ENCODE assay signal across 9 cellular contexts in the genomic region with DNA sequence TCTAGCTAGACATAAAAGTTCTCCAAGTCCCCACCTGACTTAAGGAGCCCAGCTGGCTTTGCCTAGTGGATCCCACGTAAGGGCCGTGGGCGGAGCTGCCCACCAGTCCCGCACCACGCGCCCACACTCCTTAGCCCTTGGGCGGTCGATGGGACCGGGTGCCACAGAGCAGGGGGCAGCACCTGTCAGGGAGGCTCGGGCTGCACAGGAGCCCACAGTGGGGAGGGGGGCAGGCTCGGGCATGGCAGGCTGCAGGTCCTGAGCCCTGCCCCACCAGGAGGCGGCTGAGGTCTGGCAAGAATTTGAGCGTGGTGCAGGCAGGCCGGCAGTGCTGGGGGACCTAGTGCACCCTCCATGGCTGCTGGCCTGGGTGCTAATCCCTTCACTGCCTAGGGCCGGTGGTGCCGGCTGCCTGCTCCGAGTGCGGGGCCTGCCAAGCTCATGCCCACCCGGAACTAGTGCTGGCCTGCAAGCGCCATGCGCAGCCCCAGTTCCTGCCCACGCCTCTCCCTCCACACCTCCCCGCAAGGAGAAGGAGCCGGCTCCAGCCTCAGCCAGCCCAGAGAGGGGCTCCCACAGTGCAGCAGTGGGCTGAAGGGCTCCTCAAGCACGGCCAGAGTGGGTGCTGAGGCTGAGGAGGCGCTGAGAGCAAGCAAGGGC.
"Had no signal": no experiment of that assay in that cellular context is flagged by ENCODE, and none has a peak within 500 bp of the region (broad histone marks: within the 10 kb centered on the region; RNA-seq: fewer than 3 reads in every experiment).

No MANE protein-coding gene starts in this region.

- H3K9me3 ChIP-seq: HAP-1 had no signal

- H3K36me3 ChIP-seq: HAP-1 had no signal

- DNase-seq: GM23248, GOT3, H7, HFFc6, KBM-7 had no signal

- H3K4me1 ChIP-seq: HAP-1 had no signal

- ATAC-seq: HCT116, HepG2 had no signal

- H3K27ac ChIP-seq: GM23248, HL-60 had no signal

- H3K4me3 ChIP-seq: GM23248, HAP-1 had no signal
